In genomic region chr7:17506090-17506489, GRCh38 we compare ENCODE assay signal across 10 cellular contexts.
DNase-seq lines count a peak whose midpoint lies in the region; ATAC-seq and TF ChIP-seq lines count a peak whose summit lies in the region.
"Had no signal": no experiment of that assay in that cellular context is flagged by ENCODE, and none has a peak within 500 bp of the region (broad histone marks: within the 10 kb centered on the region; RNA-seq: fewer than 3 reads in every experiment).

No MANE protein-coding gene starts in this region.

- intact Hi-C loops in colonic mucosa (cut with DNase I) (no loop called here), uterus (cut with DNase I; ENCODE audit: low total_unique reads) (no loop called here)

- H3K9ac ChIP-seq in colonic mucosa (ENCODE audit: low read depth in 2 of 2, low read length in 2 of 2), result no peak overlapping the region

- no peaks in the 10 kb centered on the region for H3K36me3 ChIP-seq in colonic mucosa
- H3K36me3 ChIP-seq in uterus, result no peaks in the 10 kb centered on the region

- no peak for TF ChIP-seq CTCF in colonic mucosa (IDR thresholded peaks at IDR 0.05)
- no peak for TF ChIP-seq CTCF in coronary artery (IDR thresholded peaks at IDR 0.05)
- TF ChIP-seq CTCF in uterus (IDR thresholded peaks at IDR 0.05), result no peak

- TF ChIP-seq POLR2A in erythroblast (IDR thresholded peaks at IDR 0.05; ENCODE audit: low read length) (no peak), uterus (IDR thresholded peaks at IDR 0.05) (no peak)

- no peaks in the 10 kb centered on the region for H3K4me1 ChIP-seq in colonic mucosa
- H3K4me1 ChIP-seq in uterus, result no peaks in the 10 kb centered on the region

- H3K27me3 ChIP-seq in colonic mucosa, result no peaks in the 10 kb centered on the region
- no peaks in the 10 kb centered on the region for H3K27me3 ChIP-seq in uterus

- peak; percentile 38 for DNase-seq in COLO668 (lab: John Stamatoyannopoulos, UW; ENCODE audit: unreplicated experiment)
- DNase-seq in colonic mucosa, result peak; percentile 83
- DNase-seq in coronary artery (ENCODE audit: low spot score), result no peak
- DNase-seq in HPDE6-E6E7 (ENCODE audit: extremely low spot score), result no peak
- DNase-seq in erythroblast (lab: John Stamatoyannopoulos, UW), result no peak
- DNase-seq in uterus, result no peak
- DNase-seq: activated CD4-positive, alpha-beta T cell treated with anti-CD3 and anti-CD28 coated beads for 36 hours; NCI-H524 treated with DMSO at 0.1 percent for 48 hours had no signal

- peak overlapping the region; percentile 23 for H3K27ac ChIP-seq in colonic mucosa
- H3K27ac ChIP-seq in coronary artery, result no peak overlapping the region
- H3K27ac ChIP-seq in uterus, result no peak overlapping the region

- H3K9me3 ChIP-seq in colonic mucosa (no peaks in the 10 kb centered on the region), uterus (no peaks in the 10 kb centered on the region)

- ATAC-seq in GM19372 (IDR thresholded peaks at IDR 0.05; ENCODE audit: low read depth, unreplicated experiment) (peak; percentile 90), HG03159 (IDR thresholded peaks at IDR 0.05; ENCODE audit: unreplicated experiment) (peak; percentile 70)
- ATAC-seq: activated CD4-positive, alpha-beta T cell treated with anti-CD3 and anti-CD28 coated beads for 36 hours had no signal

- no peak overlapping the region for H3K4me3 ChIP-seq in colonic mucosa
- H3K4me3 ChIP-seq in coronary artery, result no peak overlapping the region
- no peak overlapping the region for H3K4me3 ChIP-seq in uterus

Comparison
In these comparisons a context has a peak if more than half of its experiments do, and no peak if none do; other contexts are left out.
1. DNase-seq: peak in COLO668 (single experiment) and colonic mucosa (single experiment); none in coronary artery (single experiment), HPDE6-E6E7 (single experiment), erythroblast (0 of 2) and uterus (0 of 2).